Comparison of ENCODE assay signal across 16 cellular contexts in the genomic region with DNA sequence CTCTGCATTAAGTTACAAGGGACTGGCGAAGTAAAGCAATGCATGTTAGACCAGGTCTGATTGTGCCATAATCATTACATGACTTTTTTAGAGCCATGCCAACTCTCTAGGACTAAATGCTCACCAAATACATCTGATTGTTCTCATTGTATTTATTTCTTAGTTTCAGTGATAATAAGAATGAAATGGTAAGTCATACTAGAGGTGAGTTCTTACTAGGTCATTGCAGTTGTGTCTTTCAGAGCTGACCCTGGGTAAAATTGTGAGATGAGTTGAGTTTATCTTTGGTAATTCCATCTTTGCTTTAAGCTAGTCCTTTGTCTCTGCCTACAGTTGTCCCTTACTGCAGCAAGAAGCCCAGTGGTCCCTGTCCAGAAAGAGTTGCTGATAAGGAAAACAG.
"Had no signal": no experiment of that assay in that cellular context is flagged by ENCODE, and none has a peak within 500 bp of the region (broad histone marks: within the 10 kb centered on the region; RNA-seq: fewer than 3 reads in every experiment).

No MANE protein-coding gene starts in this region.

- H3K27ac ChIP-seq: coronary artery, heart right ventricle, left lung, prostate gland, right lobe of liver, testis, VCaP had no signal

- H3K9me3 Mint-ChIP-seq: nephron progenitor cell had no signal

- H3K9me3 ChIP-seq: gastrocnemius medialis, heart right ventricle, left lung, mucosa of descending colon, prostate gland, right lobe of liver, spleen, testis had no signal

- H3K27me3 ChIP-seq: gastrocnemius medialis, heart right ventricle, left lung, right lobe of liver, spleen, testis had no signal

- H3K4me3 ChIP-seq: coronary artery, gastrocnemius medialis, heart right ventricle, left lung, mucosa of descending colon, prostate gland, right lobe of liver, spleen, testis had no signal

- H3K4me3 Mint-ChIP-seq: nephron progenitor cell had no signal

- DNase-seq: activated CD4-positive, alpha-beta T cell treated with anti-CD3 and anti-CD28 coated beads, Interleukin-2, amount 50 U/mL, for 1 hour; caudate nucleus; effector CD8-positive, alpha-beta T cell; heart right ventricle; left lung; mucosa of descending colon; nephron progenitor cell; right lobe of liver; spleen; stimulated activated CD4-positive, alpha-beta T cell treated with anti-CD3 and anti-CD28 coated beads, Interleukin-2, amount 100 ng/mL, for 24 hours; testis had no signal

- H3K36me3 ChIP-seq: gastrocnemius medialis, heart right ventricle, left lung, prostate gland, right lobe of liver, spleen had no signal

- ATAC-seq: left lung, mucosa of descending colon, right lobe of liver had no signal

- H3K4me1 ChIP-seq: prostate gland, right lobe of liver, testis had no signal

- H3K27ac Mint-ChIP-seq: nephron progenitor cell had no signal

- FAIRE-seq: keratinocyte had no signal
